ENCODE assay signal across 1 cellular context in the genomic region with DNA sequence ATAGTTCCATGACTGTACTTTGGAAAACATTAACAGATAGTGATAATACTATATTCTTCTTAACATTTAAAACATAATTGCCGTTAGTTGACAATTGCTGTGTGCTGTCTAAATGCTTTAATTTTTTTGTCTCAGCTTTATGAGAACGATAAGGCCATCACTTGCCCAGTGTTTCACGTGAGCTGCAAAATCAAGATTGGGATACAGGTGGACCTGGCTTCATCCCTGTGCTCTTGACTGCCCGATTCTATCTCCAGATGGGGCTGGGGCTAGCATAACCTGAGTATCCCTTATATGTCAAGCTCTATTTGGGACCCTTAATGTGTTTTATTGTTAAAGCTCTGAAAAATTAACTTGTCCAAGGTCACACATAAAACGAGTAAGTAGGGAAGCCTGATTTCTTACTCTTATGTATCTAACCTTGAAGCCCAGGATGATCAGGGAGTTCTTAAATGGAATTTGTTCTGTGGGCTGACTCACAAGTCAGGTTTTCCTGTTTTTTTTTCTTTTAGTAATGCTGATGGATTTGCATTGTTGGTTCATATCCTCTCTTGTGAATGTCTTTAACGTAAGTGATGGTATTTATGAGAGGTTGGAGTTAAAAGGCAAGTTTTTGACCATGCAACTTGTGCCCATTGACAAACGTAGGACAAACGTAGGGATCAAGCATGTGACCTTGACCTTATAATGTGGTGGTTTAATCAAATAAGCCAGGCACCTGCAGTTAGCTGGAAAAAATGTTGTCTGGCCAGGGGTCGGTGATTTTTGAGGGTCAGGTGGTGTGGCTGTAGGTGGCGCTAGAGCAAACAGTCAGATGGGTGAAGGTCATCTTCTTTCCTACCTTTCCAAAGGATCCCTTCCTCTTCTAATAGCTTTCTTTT.
TF ChIP-seq lines count a peak whose summit lies in the region.

No MANE protein-coding gene starts in this region.

TF ChIP-seq in H1, 55 proteins besides CTCF, POLR2A, EP300 and RAD21:
- TF ChIP-seq FOSL1 (IDR thresholded peaks at IDR 0.05; ENCODE audit: insufficient read depth, low read depth, low read length) (no peak), YY1 (IDR thresholded peaks at IDR 0.05; ENCODE audit: low read depth, low read length) (no peak), GABPA (IDR thresholded peaks at IDR 0.05; ENCODE audit: borderline replicate concordance, insufficient read depth, low read length) (no peak), SIN3A (conservative IDR thresholded peaks at IDR 0.05 in 1 of 2, IDR thresholded peaks at IDR 0.05 in 1 of 2; ENCODE audit: low read depth in 1 of 2, low read length in 2 of 2) (no peak), NRF1 (IDR thresholded peaks at IDR 0.05; ENCODE audit: low read depth, low read length) (no peak), USF2 (IDR thresholded peaks at IDR 0.05; ENCODE audit: low read length) (no peak), CHD7 (IDR thresholded peaks at IDR 0.05; ENCODE audit: insufficient replicate concordance, low read length) (no peak), CBX8 (IDR thresholded peaks at IDR 0.05; ENCODE audit: borderline replicate concordance, low read depth, low read length) (no peak), SP2 (IDR thresholded peaks at IDR 0.05; ENCODE audit: low read length) (no peak), RXRA (IDR thresholded peaks at IDR 0.05; ENCODE audit: insufficient read depth, low read depth, low read length) (no peak), MAFK (IDR thresholded peaks at IDR 0.05; ENCODE audit: low read depth, low read length) (no peak), BRCA1 (IDR thresholded peaks at IDR 0.05; ENCODE audit: low read depth, low read length) (no peak), RBBP5 (IDR thresholded peaks at IDR 0.05; ENCODE audit: borderline replicate concordance, low read depth, low read length) (no peak), PHF8 (conservative IDR thresholded peaks at IDR 0.05; ENCODE audit: low read depth, low read length) (no peak), JUN (IDR thresholded peaks at IDR 0.05; ENCODE audit: low read depth, low read length) (no peak), CHD2 (IDR thresholded peaks at IDR 0.05; ENCODE audit: low read length) (no peak)
TF ChIP-seq in H1: peak in this region for 0.
